Comparison of ENCODE assay signal across 1 cellular context in genomic region chr18:9101730-9102390, GRCh38.
TF ChIP-seq lines count a peak whose summit lies in the region.

No MANE protein-coding gene starts in this region.

TF ChIP-seq in HepG2, 621 proteins besides CTCF, POLR2A, EP300 and RAD21 (continued from another document and continues in another):
- no peak for TF ChIP-seq KIAA2018 (CRISPR knock-in tag; IDR thresholded peaks at IDR 0.05; ENCODE audit: borderline replicate concordance)
- TF ChIP-seq ZBTB40 (IDR thresholded peaks at IDR 0.05), result peak; percentile 10; the same call in 1 of the 2 replicates
- no peak for TF ChIP-seq ZBTB40 (CRISPR knock-in tag; IDR thresholded peaks at IDR 0.05)
- TF ChIP-seq ZNF737 (CRISPR knock-in tag; IDR thresholded peaks at IDR 0.05; ENCODE audit: borderline replicate concordance), result no peak
- TF ChIP-seq KAT7 (CRISPR knock-in tag; IDR thresholded peaks at IDR 0.05; ENCODE audit: borderline replicate concordance), result 0 out of 2 replicates have a peak, but pooled peaks have one; percentile 10
- no peak for TF ChIP-seq MZF1 (CRISPR knock-in tag; IDR thresholded peaks at IDR 0.05; ENCODE audit: borderline replicate concordance)
- TF ChIP-seq ELF3 (CRISPR knock-in tag; IDR thresholded peaks at IDR 0.05), result peak; percentile 97
- peak; percentile 84; the same call in 1 of the 2 replicates for TF ChIP-seq ZHX2 (IDR thresholded peaks at IDR 0.05; ENCODE audit: low read depth)
- no peak for TF ChIP-seq ZHX2 (CRISPR knock-in tag; IDR thresholded peaks at IDR 0.05; ENCODE audit: borderline replicate concordance)
- peak; percentile 17; the same call in 1 of the 2 replicates for TF ChIP-seq ZNF124 (CRISPR knock-in tag; IDR thresholded peaks at IDR 0.05)
- TF ChIP-seq FOXA3 (CRISPR knock-in tag; IDR thresholded peaks at IDR 0.05), result peak; percentile 26; the same call in 1 of the 2 replicates
- peak; percentile 20; the same call in 1 of the 2 replicates for TF ChIP-seq GABPA (IDR thresholded peaks at IDR 0.05; ENCODE audit: low read depth, low read length)
- TF ChIP-seq GABPA (CRISPR knock-in tag; IDR thresholded peaks at IDR 0.05; ENCODE audit: low read depth), result peak; percentile 86
- TF ChIP-seq TBP (CRISPR knock-in tag; IDR thresholded peaks at IDR 0.05), result 0 out of 2 replicates have a peak, but pooled peaks have one; percentile 33
- no peak for TF ChIP-seq ZNF280B (CRISPR knock-in tag; IDR thresholded peaks at IDR 0.05; ENCODE audit: borderline replicate concordance)
- peak; percentile 76 for TF ChIP-seq CREM (IDR thresholded peaks at IDR 0.05)
- no peak for TF ChIP-seq CREM (CRISPR knock-in tag; IDR thresholded peaks at IDR 0.05)
- TF ChIP-seq ZNF431 (CRISPR knock-in tag; IDR thresholded peaks at IDR 0.05; ENCODE audit: borderline replicate concordance, low read depth), result no peak
- peak; percentile 59 for TF ChIP-seq HOXA3 (CRISPR knock-in tag; IDR thresholded peaks at IDR 0.05)
- TF ChIP-seq HOMEZ (CRISPR knock-in tag; IDR thresholded peaks at IDR 0.05; ENCODE audit: low read depth), result peak; percentile 5; the same call in 1 of the 2 replicates
- no peak for TF ChIP-seq PHF5A (CRISPR knock-in tag; IDR thresholded peaks at IDR 0.05; ENCODE audit: low read depth, unreplicated experiment)
- TF ChIP-seq KLF13 (CRISPR knock-in tag; IDR thresholded peaks at IDR 0.05), result no peak
- 0 out of 2 replicates have a peak, but pooled peaks have one; percentile 37 for TF ChIP-seq ZNF335 (CRISPR knock-in tag; IDR thresholded peaks at IDR 0.05)
- TF ChIP-seq ZNF207 (IDR thresholded peaks at IDR 0.05; ENCODE audit: borderline replicate concordance), result no peak
- 0 out of 2 replicates have a peak, but pooled peaks have one; percentile 35 for TF ChIP-seq ELF1 (CRISPR knock-in tag; IDR thresholded peaks at IDR 0.05)
- peak; percentile 8; the same call in 1 of the 2 replicates for TF ChIP-seq ISL2 (CRISPR knock-in tag; IDR thresholded peaks at IDR 0.05)
